ENCODE assay signal across 25 cellular contexts in the genomic region with DNA sequence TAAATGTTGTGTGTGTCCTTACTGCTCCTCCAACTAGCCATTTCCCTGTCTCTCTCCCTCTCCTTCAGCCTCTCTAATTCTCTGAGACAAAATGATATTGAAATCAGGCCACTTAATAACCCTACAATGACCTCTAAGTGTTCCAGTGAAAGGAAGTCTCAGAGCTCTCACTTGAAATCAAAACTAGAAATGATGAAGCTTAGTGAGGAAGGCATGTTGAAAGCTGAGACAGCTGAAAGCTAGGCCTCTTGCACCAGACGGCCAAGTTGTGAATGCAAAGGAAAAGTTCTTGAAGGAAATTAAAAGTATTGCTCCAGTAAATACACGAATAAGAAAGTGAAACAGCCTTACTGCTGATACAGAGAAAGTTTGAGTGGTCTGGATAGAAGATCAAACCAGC.
DNase-seq lines count a peak whose midpoint lies in the region; ATAC-seq and TF ChIP-seq lines count a peak whose summit lies in the region.
"Had no signal": no experiment of that assay in that cellular context is flagged by ENCODE, and none has a peak within 500 bp of the region (broad histone marks: within the 10 kb centered on the region; RNA-seq: fewer than 3 reads in every experiment).

No MANE protein-coding gene starts in this region.

- no peak overlapping the region for H2BK120ac ChIP-seq in mesenchymal stem cell (ENCODE audit: low read depth, low read length)

- peak overlapping the region; percentile 37 for H3K9ac ChIP-seq in mesenchymal stem cell (ENCODE audit: low read length)

- no peak for TF ChIP-seq POLR2A in upper lobe of left lung (IDR thresholded peaks at IDR 0.05)

- H3K23ac ChIP-seq in mesenchymal stem cell (ENCODE audit: low read length in 2 of 2): no peak overlapping the region

- no peak overlapping the region for H2AFZ ChIP-seq in mesenchymal stem cell (ENCODE audit: low read depth, low read length)

- H3K36me3 ChIP-seq in cardiac muscle cell (no peaks in the 10 kb centered on the region), mesenchymal stem cell (ENCODE audit: control insufficient read depth in 1 of 2, insufficient read depth in 2 of 2, low read depth in 1 of 2, low read length in 2 of 2) (no peaks in the 10 kb centered on the region), upper lobe of left lung (no peaks in the 10 kb centered on the region)
- H3K36me3 ChIP-seq: neutrophil had no signal

- DNase-seq in cardiac muscle cell (ENCODE audit: low read depth in 1 of 2, low spot score in 1 of 2) (no peak), left cardiac atrium (no peak), RPMI8226 (peak; percentile 49), mesenchymal stem cell (peak; percentile 7), upper lobe of left lung (no peak), NCI-H1436 treated with DMSO at 0.1 percent for 48 hours (lab: John Stamatoyannopoulos, UW) (no peak), NCI-H748 (lab: John Stamatoyannopoulos, UW; ENCODE audit: unreplicated experiment) (no peak)
- DNase-seq: activated CD4-positive, alpha-beta T cell treated with anti-CD3 and anti-CD28 coated beads, Interleukin-2, amount 50 U/mL, for 1 hour; activated CD8-positive, alpha-beta memory T cell treated with anti-CD3 and anti-CD28 coated beads, Interleukin-2, amount 50 U/mL, for 4 hours; activated effector memory CD4-positive, alpha-beta T cell treated with anti-CD3 and anti-CD28 coated beads, Interleukin-2, amount 50 U/mL, for 16 hours; amniotic stem cell; DMS 273 treated with DMSO at 0.1 percent for 48 hours; foreskin melanocyte; GF-D8; HFFc6; KBM-7; NCI-H1048; NCI-H2107; NCI-H524; stimulated activated naive CD4-positive, alpha-beta T cell treated with Interleukin-2 at 50 U/mL for 16 hours had no signal

- H3K14ac ChIP-seq in mesenchymal stem cell (ENCODE audit: low read length in 2 of 2): no peak overlapping the region

- no peak overlapping the region for H4K8ac ChIP-seq in mesenchymal stem cell (ENCODE audit: low read length)

- peaks cover 5% of the 10 kb centered on the region for H3K79me1 ChIP-seq in mesenchymal stem cell (replicated peaks; ENCODE audit: low read length, poor library complexity, severe bottlenecking)

- H3K4ac ChIP-seq in mesenchymal stem cell (ENCODE audit: low read depth in 1 of 2, low read length in 2 of 2): no peak overlapping the region

- H3K9me3 ChIP-seq in cardiac muscle cell (ENCODE audit: low read depth): no peaks in the 10 kb centered on the region
- no peaks in the 10 kb centered on the region for H3K9me3 ChIP-seq in mesenchymal stem cell (ENCODE audit: control insufficient read depth, low read length)
- no peaks in the 10 kb centered on the region for H3K9me3 ChIP-seq in upper lobe of left lung
- H3K9me3 ChIP-seq: A549, mucosa of descending colon, neutrophil had no signal

- no peak overlapping the region for H2AK5ac ChIP-seq in mesenchymal stem cell (ENCODE audit: low read length, severe bottlenecking)

- H3K27ac ChIP-seq in cardiac muscle cell: peak overlapping the region; percentile 74
- no peak overlapping the region for H3K27ac ChIP-seq in mesenchymal stem cell (ENCODE audit: low read length, poor library complexity, severe bottlenecking)
- peak overlapping the region; percentile 16 to 59 (median 46) for H3K27ac ChIP-seq in upper lobe of left lung
- H3K27ac ChIP-seq: A549, C4-2B, neutrophil had no signal

- peaks cover 21% of the 10 kb centered on the region for H3K4me1 ChIP-seq in cardiac muscle cell (ENCODE audit: low read depth)
- peaks cover under 1% of the 10 kb centered on the region for H3K4me1 ChIP-seq in mesenchymal stem cell (ENCODE audit: control insufficient read depth, insufficient read depth, low read depth, low read length)
- H3K4me1 ChIP-seq in upper lobe of left lung: peaks cover 14 to 37% (median 23%) of the 10 kb centered on the region in 4 donors
- H3K4me1 ChIP-seq: A549 had no signal

- H3K4me2 ChIP-seq in mesenchymal stem cell (ENCODE audit: low read length, poor library complexity, severe bottlenecking): no peak overlapping the region
- H3K4me2 ChIP-seq: A549 had no signal

- no peak overlapping the region for H2BK15ac ChIP-seq in mesenchymal stem cell (ENCODE audit: low read depth, poor library complexity, severe bottlenecking)

- H4K91ac ChIP-seq in mesenchymal stem cell (ENCODE audit: low read length): no peak overlapping the region

- TF ChIP-seq CTCF in cardiac muscle cell (IDR thresholded peaks at IDR 0.05; ENCODE audit: low read depth, low read length): no peak
- no peak for TF ChIP-seq CTCF in upper lobe of left lung (IDR thresholded peaks at IDR 0.05)

- no peak for ATAC-seq in left cardiac atrium
- ATAC-seq in upper lobe of left lung (ENCODE audit: low FRiP score in 2 of 2): no peak
- ATAC-seq in HG02642 (IDR thresholded peaks at IDR 0.05; ENCODE audit: poor library complexity, unreplicated experiment): no peak
- ATAC-seq: A549 had no signal

- H3K27me3 ChIP-seq in cardiac muscle cell (no peaks in the 10 kb centered on the region), mesenchymal stem cell (ENCODE audit: control insufficient read depth in 1 of 2, insufficient read depth in 1 of 2, low read length in 2 of 2) (no peaks in the 10 kb centered on the region), upper lobe of left lung (no peaks in the 10 kb centered on the region)
- H3K27me3 ChIP-seq: neutrophil had no signal

- H2BK12ac ChIP-seq in mesenchymal stem cell (ENCODE audit: low read length in 2 of 2): no peak overlapping the region

- no peak overlapping the region for H3K18ac ChIP-seq in mesenchymal stem cell (ENCODE audit: low read depth in 1 of 2, low read length in 2 of 2)

- H3K4me3 ChIP-seq in cardiac muscle cell (no peak overlapping the region), mesenchymal stem cell (ENCODE audit: insufficient read depth in 1 of 2, low read depth in 1 of 2, low read length in 2 of 2) (peak overlapping the region in 1 of 2 experiments; percentile 30), upper lobe of left lung (no peak overlapping the region)
- H3K4me3 ChIP-seq: A549, mucosa of descending colon had no signal

- H2BK5ac ChIP-seq in mesenchymal stem cell (ENCODE audit: low read depth, low read length, poor library complexity, severe bottlenecking): no peak overlapping the region

- intact Hi-C loops in left cardiac atrium (cut with DNase I): no loop called here

- TF ChIP-seq EP300 in upper lobe of left lung (IDR thresholded peaks at IDR 0.05): no peak

- WGBS in mesenchymal stem cell: 100% methylated on average over 1 of the region's 2 CpGs
- 8 to 9% methylated on average over 2 of the region's 2 CpGs for WGBS in upper lobe of left lung, 2 donors

Comparison
In these comparisons a context has a peak if more than half of its experiments do, and no peak if none do; other contexts are left out.
1. DNase-seq: peak in RPMI8226 (single experiment) and mesenchymal stem cell (single experiment); none in cardiac muscle cell (0 of 2), left cardiac atrium (single experiment), upper lobe of left lung (0 of 2), NCI-H1436 treated with DMSO at 0.1 percent for 48 hours (single experiment) and NCI-H748 (single experiment).